1 cellular context compared by ENCODE assay signal in the genomic region with DNA sequence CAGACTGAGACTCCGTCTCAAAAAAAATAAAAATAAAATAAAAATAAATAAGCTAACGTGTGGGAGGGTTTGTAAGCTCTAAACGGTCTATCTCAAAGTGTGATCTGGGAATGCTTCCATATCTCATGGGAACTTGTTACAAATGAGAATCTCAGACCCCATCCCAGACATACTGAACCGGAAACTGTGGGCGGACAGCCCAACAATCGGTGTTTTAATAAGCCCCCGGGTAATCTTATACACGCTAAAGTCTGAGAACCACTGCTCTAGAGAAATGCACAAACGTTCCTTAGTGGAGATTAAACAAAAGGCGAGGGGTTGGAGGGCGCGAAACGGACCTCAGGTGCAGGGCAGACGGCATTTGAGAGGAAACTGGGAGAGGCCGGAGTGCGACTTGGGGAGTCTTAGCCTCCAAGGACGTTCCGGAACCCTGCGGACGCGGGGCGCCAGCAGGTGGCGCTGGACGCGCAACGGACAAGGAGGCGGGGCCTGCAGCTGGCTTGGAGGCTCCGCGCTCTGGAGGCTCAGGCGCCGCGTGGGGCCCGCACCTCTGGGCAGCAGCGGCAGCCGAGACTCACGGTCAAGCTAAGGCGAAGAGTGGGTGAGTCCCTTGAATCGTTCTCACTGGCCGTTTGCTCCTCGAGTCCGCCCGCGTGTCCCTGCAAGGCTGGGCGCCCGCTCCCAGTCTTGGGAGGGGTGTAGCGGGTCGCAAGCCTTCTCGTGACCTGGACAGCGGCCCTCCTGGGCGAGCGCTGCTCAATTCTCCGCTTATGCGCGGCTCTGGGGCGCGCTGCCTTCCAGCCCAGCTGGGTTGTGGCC.
TF ChIP-seq lines count a peak whose summit lies in the region.
"Not testable (repeated sequence)": the region's sequence is repeated elsewhere in the genome, so short reads cannot be mapped to it uniquely, and the experiment has no call there.

A gene (plus strand): TSS at position 527 of the 819 bp plus-strand sequence. CDS start 5,320 bp downstream, outside the sequence.

TF ChIP-seq in HepG2, 621 proteins besides CTCF, POLR2A, EP300 and RAD21 (continued from another document and continues in another):
- TF ChIP-seq, protein P1, sequence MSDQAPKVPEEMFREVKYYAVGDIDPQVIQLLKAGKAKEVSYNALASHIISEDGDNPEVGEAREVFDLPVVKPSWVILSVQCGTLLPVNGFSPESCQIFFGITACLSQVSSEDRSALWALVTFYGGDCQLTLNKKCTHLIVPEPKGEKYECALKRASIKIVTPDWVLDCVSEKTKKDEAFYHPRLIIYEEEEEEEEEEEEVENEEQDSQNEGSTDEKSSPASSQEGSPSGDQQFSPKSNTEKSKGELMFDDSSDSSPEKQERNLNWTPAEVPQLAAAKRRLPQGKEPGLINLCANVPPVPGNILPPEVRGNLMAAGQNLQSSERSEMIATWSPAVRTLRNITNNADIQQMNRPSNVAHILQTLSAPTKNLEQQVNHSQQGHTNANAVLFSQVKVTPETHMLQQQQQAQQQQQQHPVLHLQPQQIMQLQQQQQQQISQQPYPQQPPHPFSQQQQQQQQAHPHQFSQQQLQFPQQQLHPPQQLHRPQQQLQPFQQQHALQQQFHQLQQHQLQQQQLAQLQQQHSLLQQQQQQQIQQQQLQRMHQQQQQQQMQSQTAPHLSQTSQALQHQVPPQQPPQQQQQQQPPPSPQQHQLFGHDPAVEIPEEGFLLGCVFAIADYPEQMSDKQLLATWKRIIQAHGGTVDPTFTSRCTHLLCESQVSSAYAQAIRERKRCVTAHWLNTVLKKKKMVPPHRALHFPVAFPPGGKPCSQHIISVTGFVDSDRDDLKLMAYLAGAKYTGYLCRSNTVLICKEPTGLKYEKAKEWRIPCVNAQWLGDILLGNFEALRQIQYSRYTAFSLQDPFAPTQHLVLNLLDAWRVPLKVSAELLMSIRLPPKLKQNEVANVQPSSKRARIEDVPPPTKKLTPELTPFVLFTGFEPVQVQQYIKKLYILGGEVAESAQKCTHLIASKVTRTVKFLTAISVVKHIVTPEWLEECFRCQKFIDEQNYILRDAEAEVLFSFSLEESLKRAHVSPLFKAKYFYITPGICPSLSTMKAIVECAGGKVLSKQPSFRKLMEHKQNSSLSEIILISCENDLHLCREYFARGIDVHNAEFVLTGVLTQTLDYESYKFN (CRISPR knock-in tag; conservative IDR thresholded peaks at IDR 0.05) = peak; percentile 60
- peak; percentile 80; the same call in 1 of the 2 replicates for TF ChIP-seq SMYD3 (CRISPR knock-in tag; IDR thresholded peaks at IDR 0.05)
- TF ChIP-seq, protein P2, sequence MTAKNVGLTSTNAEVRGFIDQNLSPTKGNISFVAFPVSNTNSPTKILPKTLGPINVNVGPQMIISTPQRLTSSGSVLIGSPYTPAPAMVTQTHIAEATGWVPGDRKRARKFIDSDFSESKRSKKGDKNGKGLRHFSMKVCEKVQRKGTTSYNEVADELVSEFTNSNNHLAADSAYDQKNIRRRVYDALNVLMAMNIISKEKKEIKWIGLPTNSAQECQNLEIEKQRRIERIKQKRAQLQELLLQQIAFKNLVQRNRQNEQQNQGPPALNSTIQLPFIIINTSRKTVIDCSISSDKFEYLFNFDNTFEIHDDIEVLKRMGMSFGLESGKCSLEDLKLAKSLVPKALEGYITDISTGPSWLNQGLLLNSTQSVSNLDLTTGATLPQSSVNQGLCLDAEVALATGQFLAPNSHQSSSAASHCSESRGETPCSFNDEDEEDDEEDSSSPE (CRISPR knock-in tag; IDR thresholded peaks at IDR 0.05) = peak; percentile 68
- TF ChIP-seq MXD4 (CRISPR knock-in tag; IDR thresholded peaks at IDR 0.05) = peak; percentile 83
- TF ChIP-seq ZNF30 (CRISPR knock-in tag; IDR thresholded peaks at IDR 0.05) = 0 out of 2 replicates have a peak, but pooled peaks have one; percentile 57
- TF ChIP-seq HIVEP1 (CRISPR knock-in tag; IDR thresholded peaks at IDR 0.05) = peak; percentile 74
- peak; percentile 74 for TF ChIP-seq GATAD1 (CRISPR knock-in tag; IDR thresholded peaks at IDR 0.05)
- peak; percentile 78; the same call in 1 of the 2 replicates for TF ChIP-seq ZNF263 (CRISPR knock-in tag; IDR thresholded peaks at IDR 0.05)
- TF ChIP-seq, protein P3, sequence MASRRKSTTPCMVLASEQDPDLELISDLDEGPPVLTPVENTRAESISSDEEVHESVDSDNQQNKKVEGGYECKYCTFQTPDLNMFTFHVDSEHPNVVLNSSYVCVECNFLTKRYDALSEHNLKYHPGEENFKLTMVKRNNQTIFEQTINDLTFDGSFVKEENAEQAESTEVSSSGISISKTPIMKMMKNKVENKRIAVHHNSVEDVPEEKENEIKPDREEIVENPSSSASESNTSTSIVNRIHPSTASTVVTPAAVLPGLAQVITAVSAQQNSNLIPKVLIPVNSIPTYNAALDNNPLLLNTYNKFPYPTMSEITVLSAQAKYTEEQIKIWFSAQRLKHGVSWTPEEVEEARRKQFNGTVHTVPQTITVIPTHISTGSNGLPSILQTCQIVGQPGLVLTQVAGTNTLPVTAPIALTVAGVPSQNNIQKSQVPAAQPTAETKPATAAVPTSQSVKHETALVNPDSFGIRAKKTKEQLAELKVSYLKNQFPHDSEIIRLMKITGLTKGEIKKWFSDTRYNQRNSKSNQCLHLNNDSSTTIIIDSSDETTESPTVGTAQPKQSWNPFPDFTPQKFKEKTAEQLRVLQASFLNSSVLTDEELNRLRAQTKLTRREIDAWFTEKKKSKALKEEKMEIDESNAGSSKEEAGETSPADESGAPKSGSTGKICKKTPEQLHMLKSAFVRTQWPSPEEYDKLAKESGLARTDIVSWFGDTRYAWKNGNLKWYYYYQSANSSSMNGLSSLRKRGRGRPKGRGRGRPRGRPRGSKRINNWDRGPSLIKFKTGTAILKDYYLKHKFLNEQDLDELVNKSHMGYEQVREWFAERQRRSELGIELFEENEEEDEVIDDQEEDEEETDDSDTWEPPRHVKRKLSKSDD (CRISPR knock-in tag; IDR thresholded peaks at IDR 0.05; ENCODE audit: low read depth) = peak; percentile 88; the same call in 1 of the 2 replicates
- TF ChIP-seq NR2F6 (IDR thresholded peaks at IDR 0.05) = not testable (repeated sequence)
- TF ChIP-seq NR2F6 (CRISPR knock-in tag; IDR thresholded peaks at IDR 0.05) = peak; percentile 38; the same call in 1 of the 2 replicates
- 0 out of 2 replicates have a peak, but pooled peaks have one; percentile 39 for TF ChIP-seq PAX8 (CRISPR knock-in tag; IDR thresholded peaks at IDR 0.05; ENCODE audit: borderline replicate concordance)
- peak; percentile 55; the same call in 1 of the 2 replicates for TF ChIP-seq MEF2D (CRISPR knock-in tag; IDR thresholded peaks at IDR 0.05)
- TF ChIP-seq, protein P4, sequence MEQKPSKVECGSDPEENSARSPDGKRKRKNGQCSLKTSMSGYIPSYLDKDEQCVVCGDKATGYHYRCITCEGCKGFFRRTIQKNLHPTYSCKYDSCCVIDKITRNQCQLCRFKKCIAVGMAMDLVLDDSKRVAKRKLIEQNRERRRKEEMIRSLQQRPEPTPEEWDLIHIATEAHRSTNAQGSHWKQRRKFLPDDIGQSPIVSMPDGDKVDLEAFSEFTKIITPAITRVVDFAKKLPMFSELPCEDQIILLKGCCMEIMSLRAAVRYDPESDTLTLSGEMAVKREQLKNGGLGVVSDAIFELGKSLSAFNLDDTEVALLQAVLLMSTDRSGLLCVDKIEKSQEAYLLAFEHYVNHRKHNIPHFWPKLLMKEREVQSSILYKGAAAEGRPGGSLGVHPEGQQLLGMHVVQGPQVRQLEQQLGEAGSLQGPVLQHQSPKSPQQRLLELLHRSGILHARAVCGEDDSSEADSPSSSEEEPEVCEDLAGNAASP (CRISPR knock-in tag; IDR thresholded peaks at IDR 0.05; ENCODE audit: borderline replicate concordance) = peak; percentile 15; the same call in 1 of the 2 replicates
- TF ChIP-seq ZMAT3 (CRISPR knock-in tag; conservative IDR thresholded peaks at IDR 0.05) = 0 out of 2 replicates have a peak, but pooled peaks have one; percentile 59
- 0 out of 2 replicates have a peak, but pooled peaks have one; percentile 73 for TF ChIP-seq HOXA9 (CRISPR knock-in tag; IDR thresholded peaks at IDR 0.05; ENCODE audit: borderline replicate concordance)
- peak; percentile 51; the same call in 1 of the 2 replicates for TF ChIP-seq ZSCAN9 (CRISPR knock-in tag; IDR thresholded peaks at IDR 0.05; ENCODE audit: borderline replicate concordance)
- TF ChIP-seq, protein P5, sequence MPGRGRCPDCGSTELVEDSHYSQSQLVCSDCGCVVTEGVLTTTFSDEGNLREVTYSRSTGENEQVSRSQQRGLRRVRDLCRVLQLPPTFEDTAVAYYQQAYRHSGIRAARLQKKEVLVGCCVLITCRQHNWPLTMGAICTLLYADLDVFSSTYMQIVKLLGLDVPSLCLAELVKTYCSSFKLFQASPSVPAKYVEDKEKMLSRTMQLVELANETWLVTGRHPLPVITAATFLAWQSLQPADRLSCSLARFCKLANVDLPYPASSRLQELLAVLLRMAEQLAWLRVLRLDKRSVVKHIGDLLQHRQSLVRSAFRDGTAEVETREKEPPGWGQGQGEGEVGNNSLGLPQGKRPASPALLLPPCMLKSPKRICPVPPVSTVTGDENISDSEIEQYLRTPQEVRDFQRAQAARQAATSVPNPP (CRISPR knock-in tag; IDR thresholded peaks at IDR 0.05) = 0 out of 2 replicates have a peak, but pooled peaks have one; percentile 65
- TF ChIP-seq, protein P6, sequence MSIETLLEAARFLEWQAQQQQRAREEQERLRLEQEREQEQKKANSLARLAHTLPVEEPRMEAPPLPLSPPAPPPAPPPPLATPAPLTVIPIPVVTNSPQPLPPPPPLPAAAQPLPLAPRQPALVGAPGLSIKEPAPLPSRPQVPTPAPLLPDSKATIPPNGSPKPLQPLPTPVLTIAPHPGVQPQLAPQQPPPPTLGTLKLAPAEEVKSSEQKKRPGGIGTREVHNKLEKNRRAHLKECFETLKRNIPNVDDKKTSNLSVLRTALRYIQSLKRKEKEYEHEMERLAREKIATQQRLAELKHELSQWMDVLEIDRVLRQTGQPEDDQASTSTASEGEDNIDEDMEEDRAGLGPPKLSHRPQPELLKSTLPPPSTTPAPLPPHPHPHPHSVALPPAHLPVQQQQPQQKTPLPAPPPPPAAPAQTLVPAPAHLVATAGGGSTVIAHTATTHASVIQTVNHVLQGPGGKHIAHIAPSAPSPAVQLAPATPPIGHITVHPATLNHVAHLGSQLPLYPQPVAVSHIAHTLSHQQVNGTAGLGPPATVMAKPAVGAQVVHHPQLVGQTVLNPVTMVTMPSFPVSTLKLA (IDR thresholded peaks at IDR 0.05) = peak; percentile 17; the same call in 1 of the 2 replicates
- TF ChIP-seq, protein P7, sequence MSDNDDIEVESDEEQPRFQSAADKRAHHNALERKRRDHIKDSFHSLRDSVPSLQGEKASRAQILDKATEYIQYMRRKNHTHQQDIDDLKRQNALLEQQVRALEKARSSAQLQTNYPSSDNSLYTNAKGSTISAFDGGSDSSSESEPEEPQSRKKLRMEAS (IDR thresholded peaks at IDR 0.05) = peak; percentile 90
- TF ChIP-seq ADNP (CRISPR knock-in tag; IDR thresholded peaks at IDR 0.05) = peak; percentile 72; the same call in 1 of the 2 replicates
- TF ChIP-seq YY1 (IDR thresholded peaks at IDR 0.05; ENCODE audit: insufficient read depth, insufficient replicate concordance, low read depth, low read length) = peak; percentile 64
- peak; percentile 85; the same call in 1 of the 2 replicates for TF ChIP-seq ZFAT (CRISPR knock-in tag; conservative IDR thresholded peaks at IDR 0.05)
- TF ChIP-seq POGZ (CRISPR knock-in tag; IDR thresholded peaks at IDR 0.05) = peak; percentile 97
- TF ChIP-seq, protein P8, sequence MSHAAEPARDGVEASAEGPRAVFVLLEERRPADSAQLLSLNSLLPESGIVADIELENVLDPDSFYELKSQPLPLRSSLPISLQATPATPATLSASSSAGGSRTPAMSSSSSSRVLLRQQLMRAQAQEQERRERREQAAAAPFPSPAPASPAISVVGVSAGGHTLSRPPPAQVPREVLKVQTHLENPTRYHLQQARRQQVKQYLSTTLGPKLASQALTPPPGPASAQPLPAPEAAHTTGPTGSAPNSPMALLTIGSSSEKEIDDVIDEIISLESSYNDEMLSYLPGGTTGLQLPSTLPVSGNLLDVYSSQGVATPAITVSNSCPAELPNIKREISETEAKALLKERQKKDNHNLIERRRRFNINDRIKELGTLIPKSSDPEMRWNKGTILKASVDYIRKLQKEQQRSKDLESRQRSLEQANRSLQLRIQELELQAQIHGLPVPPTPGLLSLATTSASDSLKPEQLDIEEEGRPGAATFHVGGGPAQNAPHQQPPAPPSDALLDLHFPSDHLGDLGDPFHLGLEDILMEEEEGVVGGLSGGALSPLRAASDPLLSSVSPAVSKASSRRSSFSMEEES (CRISPR knock-in tag; IDR thresholded peaks at IDR 0.05) = peak; percentile 84; the same call in 1 of the 2 replicates
- peak; percentile 97 for TF ChIP-seq ZBTB42 (CRISPR knock-in tag; IDR thresholded peaks at IDR 0.05)
- TF ChIP-seq ZNF256 (CRISPR knock-in tag; conservative IDR thresholded peaks at IDR 0.05) = 0 out of 2 replicates have a peak, but pooled peaks have one; percentile 61
- TF ChIP-seq ZNF619 (CRISPR knock-in tag; IDR thresholded peaks at IDR 0.05) = 0 out of 2 replicates have a peak, but pooled peaks have one; percentile 70
- TF ChIP-seq, protein P9, sequence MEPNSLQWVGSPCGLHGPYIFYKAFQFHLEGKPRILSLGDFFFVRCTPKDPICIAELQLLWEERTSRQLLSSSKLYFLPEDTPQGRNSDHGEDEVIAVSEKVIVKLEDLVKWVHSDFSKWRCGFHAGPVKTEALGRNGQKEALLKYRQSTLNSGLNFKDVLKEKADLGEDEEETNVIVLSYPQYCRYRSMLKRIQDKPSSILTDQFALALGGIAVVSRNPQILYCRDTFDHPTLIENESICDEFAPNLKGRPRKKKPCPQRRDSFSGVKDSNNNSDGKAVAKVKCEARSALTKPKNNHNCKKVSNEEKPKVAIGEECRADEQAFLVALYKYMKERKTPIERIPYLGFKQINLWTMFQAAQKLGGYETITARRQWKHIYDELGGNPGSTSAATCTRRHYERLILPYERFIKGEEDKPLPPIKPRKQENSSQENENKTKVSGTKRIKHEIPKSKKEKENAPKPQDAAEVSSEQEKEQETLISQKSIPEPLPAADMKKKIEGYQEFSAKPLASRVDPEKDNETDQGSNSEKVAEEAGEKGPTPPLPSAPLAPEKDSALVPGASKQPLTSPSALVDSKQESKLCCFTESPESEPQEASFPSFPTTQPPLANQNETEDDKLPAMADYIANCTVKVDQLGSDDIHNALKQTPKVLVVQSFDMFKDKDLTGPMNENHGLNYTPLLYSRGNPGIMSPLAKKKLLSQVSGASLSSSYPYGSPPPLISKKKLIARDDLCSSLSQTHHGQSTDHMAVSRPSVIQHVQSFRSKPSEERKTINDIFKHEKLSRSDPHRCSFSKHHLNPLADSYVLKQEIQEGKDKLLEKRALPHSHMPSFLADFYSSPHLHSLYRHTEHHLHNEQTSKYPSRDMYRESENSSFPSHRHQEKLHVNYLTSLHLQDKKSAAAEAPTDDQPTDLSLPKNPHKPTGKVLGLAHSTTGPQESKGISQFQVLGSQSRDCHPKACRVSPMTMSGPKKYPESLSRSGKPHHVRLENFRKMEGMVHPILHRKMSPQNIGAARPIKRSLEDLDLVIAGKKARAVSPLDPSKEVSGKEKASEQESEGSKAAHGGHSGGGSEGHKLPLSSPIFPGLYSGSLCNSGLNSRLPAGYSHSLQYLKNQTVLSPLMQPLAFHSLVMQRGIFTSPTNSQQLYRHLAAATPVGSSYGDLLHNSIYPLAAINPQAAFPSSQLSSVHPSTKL (CRISPR knock-in tag; IDR thresholded peaks at IDR 0.05) = peak; percentile 84
- TF ChIP-seq GATAD2A (CRISPR knock-in tag; IDR thresholded peaks at IDR 0.05) = peak; percentile 56
- 0 out of 2 replicates have a peak, but pooled peaks have one; percentile 62 for TF ChIP-seq ISX (CRISPR knock-in tag; conservative IDR thresholded peaks at IDR 0.05)
- peak; percentile 28; the same call in 1 of the 2 replicates for TF ChIP-seq ZNF607 (CRISPR knock-in tag; IDR thresholded peaks at IDR 0.05; ENCODE audit: borderline replicate concordance)
- TF ChIP-seq, protein P10, sequence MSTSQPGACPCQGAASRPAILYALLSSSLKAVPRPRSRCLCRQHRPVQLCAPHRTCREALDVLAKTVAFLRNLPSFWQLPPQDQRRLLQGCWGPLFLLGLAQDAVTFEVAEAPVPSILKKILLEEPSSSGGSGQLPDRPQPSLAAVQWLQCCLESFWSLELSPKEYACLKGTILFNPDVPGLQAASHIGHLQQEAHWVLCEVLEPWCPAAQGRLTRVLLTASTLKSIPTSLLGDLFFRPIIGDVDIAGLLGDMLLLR (CRISPR knock-in tag; IDR thresholded peaks at IDR 0.05) = peak; percentile 84
- TF ChIP-seq FOSL2 (CRISPR knock-in tag; IDR thresholded peaks at IDR 0.05) = peak; percentile 29
